ENCODE assay signal across 8 cellular contexts in genomic region chr2:136116111-136116812, GRCh38. TPM values are rescaled to one million over a fixed set of nuclear protein-coding genes. Genes with fewer than 3 reads are reported as not detected.
DNase-seq lines count a peak whose midpoint lies in the region; ATAC-seq and TF ChIP-seq lines count a peak whose summit lies in the region.

No MANE protein-coding gene starts in this region.

- ATAC-seq in GM21423 (IDR thresholded peaks at IDR 0.05; ENCODE audit: unreplicated experiment) = peak; percentile 15

- DNase-seq in AG08396 (ENCODE audit: low spot score) = peak; percentile 12
- DNase-seq in NAMALWA (ENCODE audit: low spot score) = peak; percentile 82
- DNase-seq in activated T-cell treated with anti-CD3 and anti-CD28 coated beads for 24 hours (ENCODE audit: low read depth) = peak; percentile 32
- DNase-seq in fibroblast of pulmonary artery (ENCODE audit: low read depth) = peak; percentile 21
- DNase-seq in prostate gland (ENCODE audit: low spot score) = no peak
- DNase-seq in HFFc6 = no peak
- no peak for DNase-seq in OCI-M2 (lab: John Stamatoyannopoulos, UW; ENCODE audit: unreplicated experiment)

- intact Hi-C loops in prostate gland (cut with DNase I) = no loop called here

- peaks cover 41% of the 10 kb centered on the region for H3K27me3 Mint-ChIP-seq in HFFc6 (ENCODE audit: insufficient read depth)

- H3K9me3 Mint-ChIP-seq in HFFc6 = no peaks in the 10 kb centered on the region

- TF ChIP-seq CTCF in fibroblast of pulmonary artery (IDR thresholded peaks at IDR 0.05; ENCODE audit: low read length, missing control alignments) (no peak), prostate gland (IDR thresholded peaks at IDR 0.05) (no peak), HFFc6 (IDR thresholded peaks at IDR 0.05) (no peak)

- H3K27ac Mint-ChIP-seq in HFFc6 = no peak overlapping the region

- no peaks in the 10 kb centered on the region for H3K9me3 ChIP-seq in prostate gland

- no peak overlapping the region for H3K4me3 Mint-ChIP-seq in HFFc6

- WGBS in prostate gland = 3% methylated on average over 28 of the region's 30 CpGs

- peak overlapping the region; percentile 32 to 48 for H3K27ac ChIP-seq in prostate gland

- no peaks in the 10 kb centered on the region for H3K36me3 ChIP-seq in prostate gland

- 0 out of 2 replicates have a peak, but pooled peaks cover 8% of the 10 kb centered on the region for H3K4me1 Mint-ChIP-seq in HFFc6 (ENCODE audit: low read depth)

- H3K27me3 ChIP-seq in prostate gland (replicated peaks; ENCODE audit: insufficient read depth) = no peaks in the 10 kb centered on the region

- H3K4me1 ChIP-seq in prostate gland (replicated peaks) = peaks cover 5% of the 10 kb centered on the region

- H3K4me3 ChIP-seq in fibroblast of pulmonary artery (replicated peaks; ENCODE audit: low read depth, low read length) (peak overlapping the region; percentile 46), prostate gland (peak overlapping the region; percentile 28 to 37)

- H3K36me3 Mint-ChIP-seq in HFFc6 (ENCODE audit: low read depth) = no peaks in the 10 kb centered on the region

- TF ChIP-seq POLR2A in prostate gland (IDR thresholded peaks at IDR 0.05) = no peak

RNA-seq across cellular contexts. Expression of gene CXCR4, which starts 1.7 kb away (rescaled TPM):
- 10 to 100 TPM; 20.9 to 27.2 TPM for total RNA-seq in prostate gland
- not detected for total RNA-seq in HFFc6 (2021; fragmentation: NEBNext Ultra II Directional; extraction: Animal tissue kit (Norgen Biotek cat#: 25700))

Comparison
In these comparisons a context has a peak if more than half of its experiments do, and no peak if none do; other contexts are left out.
1. DNase-seq: peak in AG08396 (single experiment), NAMALWA (single experiment), activated T-cell treated with anti-CD3 and anti-CD28 coated beads for 24 hours (single experiment) and fibroblast of pulmonary artery (single experiment); none in prostate gland (single experiment), HFFc6 (single experiment) and OCI-M2 (single experiment).
2. RNA of gene CXCR4, which starts 1.7 kb away (total RNA-seq): 20.9 to 27.2 TPM in prostate gland; not detected in HFFc6; every median in the first group is over 10 times any median in the second.